ENCODE assay signal across 13 cellular contexts in genomic region chr13:102091231-102091630, GRCh38.
DNase-seq lines count a peak whose midpoint lies in the region; ATAC-seq and TF ChIP-seq lines count a peak whose summit lies in the region.
"Had no signal": no experiment of that assay in that cellular context is flagged by ENCODE, and none has a peak within 500 bp of the region (broad histone marks: within the 10 kb centered on the region; RNA-seq: fewer than 3 reads in every experiment).

No MANE protein-coding gene starts in this region.

- no peaks in the 10 kb centered on the region for H3K9me3 ChIP-seq in Peyer's patch
- H3K9me3 ChIP-seq: ovary, testis had no signal

- no peaks in the 10 kb centered on the region for H3K27me3 ChIP-seq in Peyer's patch
- H3K27me3 ChIP-seq: ovary, testis had no signal

- H3K4me3 ChIP-seq in Peyer's patch = no peak overlapping the region
- H3K4me3 ChIP-seq: ovary, testis had no signal

- no peaks in the 10 kb centered on the region for H3K36me3 Mint-ChIP-seq in Calu3 (ENCODE audit: insufficient read depth, unreplicated experiment)

- H3K4me3 Mint-ChIP-seq in Calu3 (ENCODE audit: low read depth, unreplicated experiment) = no peak overlapping the region
- H3K4me3 Mint-ChIP-seq: activated B cell treated with CpG ODN at 0.5 μM for 24 hours had no signal

- CTCF ChIA-PET in Calu3 (lab: Charles Lee) = interaction anchor here (1.5 kb wide), 1 partner anchor 465 kb away, joined by 6 read pairs; no protein-coding TSS in a partner anchor

- no peaks in the 10 kb centered on the region for H3K27me3 Mint-ChIP-seq in Calu3 (ENCODE audit: unreplicated experiment)
- H3K27me3 Mint-ChIP-seq: activated B cell treated with CpG ODN at 0.5 μM for 24 hours had no signal

- H3K27ac ChIP-seq in Peyer's patch = no peak overlapping the region
- H3K27ac ChIP-seq: ovary, testis had no signal

- ATAC-seq in GM19467 (IDR thresholded peaks at IDR 0.05; ENCODE audit: unreplicated experiment) (no peak), GM19395 (IDR thresholded peaks at IDR 0.05; ENCODE audit: unreplicated experiment) (no peak)

- no peaks in the 10 kb centered on the region for H3K4me1 ChIP-seq in Peyer's patch
- H3K4me1 ChIP-seq: testis had no signal

- BruUV-seq in Calu3 (replicated peaks; lab: Mats Ljungman, UMichigan) = no TSS peak

- no peak for TF ChIP-seq POLR2A in Peyer's patch (IDR thresholded peaks at IDR 0.05)

- no peak for TF ChIP-seq CTCF in Calu3 (IDR thresholded peaks at IDR 0.05; ENCODE audit: unreplicated experiment)
- no peak for TF ChIP-seq CTCF in Peyer's patch (IDR thresholded peaks at IDR 0.05)

- peaks cover 4% of the 10 kb centered on the region for H3K9me3 Mint-ChIP-seq in Calu3 (ENCODE audit: low read depth, unreplicated experiment)
- H3K9me3 Mint-ChIP-seq: activated B cell treated with CpG ODN at 0.5 μM for 24 hours had no signal

- DNase-seq in Calu3 (peak; percentile 3), HT1080 (ENCODE audit: low read depth) (peak; percentile 68), amniotic epithelial cell (ENCODE audit: low read depth) (peak; percentile 5), kidney glomerular epithelial cell (lab: John Stamatoyannopoulos, UW) (peak; percentile 10), SIG-M5 (lab: John Stamatoyannopoulos, UW) (no peak), Peyer's patch (no peak)
- DNase-seq: activated B cell treated with CpG ODN at 0.5 μM for 24 hours, activated gamma-delta T cell treated with Interleukin-2 at 50 U/mL for 16 hours, GOT3, ovary, testis had no signal

- intact Hi-C loops in Calu3 (cut with micrococcal nuclease; ENCODE audit: unreplicated experiment) = loop anchor here (5.0 kb wide), 1 partner anchor 149 kb away; no protein-coding TSS in a partner anchor

- H3K4me1 Mint-ChIP-seq in Calu3 (ENCODE audit: low read depth, unreplicated experiment) = no peaks in the 10 kb centered on the region
- H3K4me1 Mint-ChIP-seq: activated B cell treated with CpG ODN at 0.5 μM for 24 hours had no signal

- H3K27ac Mint-ChIP-seq in Calu3 (ENCODE audit: unreplicated experiment) = no peak overlapping the region
- H3K27ac Mint-ChIP-seq: activated B cell treated with CpG ODN at 0.5 μM for 24 hours had no signal

- H3K36me3 ChIP-seq in Peyer's patch = no peaks in the 10 kb centered on the region
- H3K36me3 ChIP-seq: ovary had no signal

Comparison
In these comparisons a context has a peak if more than half of its experiments do, and no peak if none do; other contexts are left out.
1. DNase-seq: peak in Calu3 (single experiment), HT1080 (single experiment), amniotic epithelial cell (single experiment) and kidney glomerular epithelial cell (single experiment); none in SIG-M5 (single experiment) and Peyer's patch (0 of 3).